ENCODE assay signal across 8 cellular contexts in genomic region chr19:49056101-49056901, GRCh38. TPM values are rescaled to one million over a fixed set of nuclear protein-coding genes. Genes with fewer than 3 reads are reported as not detected.
DNase-seq lines count a peak whose midpoint lies in the region; ATAC-seq and TF ChIP-seq lines count a peak whose summit lies in the region.

No MANE protein-coding gene starts in this region.

- peak overlapping the region in 1 of 10 donors; percentile 11 for H3K27ac Mint-ChIP-seq in naive thymus-derived CD8-positive, alpha-beta T cell

- POLR2A ChIA-PET in naive thymus-derived CD8-positive, alpha-beta T cell (lab: Charles Lee): interaction anchor here (0.7 to 1.0 kb wide), 2 partner anchors 63 to 75 kb away, joined by 3 read pairs; partner anchors contain the start of gene GYS1

- TF ChIP-seq CTCF in tibial artery (IDR thresholded peaks at IDR 0.05): peak in 1 of 2 experiments; percentile 25

- peaks cover 0 to 28% (median 20%) of the 10 kb centered on the region in 4 donors for H3K4me1 ChIP-seq in tibial artery

- H3K27me3 ChIP-seq in tibial artery: peaks cover 0 to 29% of the 10 kb centered on the region in 2 donors

- H3K36me3 Mint-ChIP-seq in activated T-cell treated with anti-CD3 and anti-CD28 coated beads, Interleukin-2, amount 50 U/mL, for 4 hours (ENCODE audit: insufficient read depth): no peaks in the 10 kb centered on the region
- no peaks in the 10 kb centered on the region for H3K36me3 Mint-ChIP-seq in naive thymus-derived CD8-positive, alpha-beta T cell

- ATAC-seq in activated T-cell treated with anti-CD3 and anti-CD28 coated beads, Interleukin-2, amount 50 U/mL, for 4 hours: peak; percentile 78 to 81
- ATAC-seq in naive thymus-derived CD8-positive, alpha-beta T cell: peak; percentile 77 to 78
- no peak for ATAC-seq in HG03460 (IDR thresholded peaks at IDR 0.05; ENCODE audit: unreplicated experiment)

- H3K4me1 Mint-ChIP-seq in activated T-cell treated with anti-CD3 and anti-CD28 coated beads, Interleukin-2, amount 50 U/mL, for 4 hours (ENCODE audit: low read depth): peaks cover 22% of the 10 kb centered on the region
- H3K4me1 Mint-ChIP-seq in naive thymus-derived CD8-positive, alpha-beta T cell: peaks cover 9 to 27% (median 18%) of the 10 kb centered on the region in 4 donors

- peak overlapping the region; percentile 77 for H3K4me3 Mint-ChIP-seq in activated T-cell treated with anti-CD3 and anti-CD28 coated beads, Interleukin-2, amount 50 U/mL, for 4 hours
- peak overlapping the region; percentile 78 to 95 (median 90) for H3K4me3 Mint-ChIP-seq in naive thymus-derived CD8-positive, alpha-beta T cell

- no peaks in the 10 kb centered on the region for H3K9me3 ChIP-seq in tibial artery

- peaks cover 41% of the 10 kb centered on the region for H3K27me3 Mint-ChIP-seq in activated T-cell treated with anti-CD3 and anti-CD28 coated beads, Interleukin-2, amount 50 U/mL, for 4 hours (ENCODE audit: low read depth)
- peaks cover 14 to 37% (median 26%) of the 10 kb centered on the region in 5 donors for H3K27me3 Mint-ChIP-seq in naive thymus-derived CD8-positive, alpha-beta T cell

- H3K36me3 ChIP-seq in tibial artery: no peaks in the 10 kb centered on the region

- DNase-seq in NCI-H345 (lab: John Stamatoyannopoulos, UW): peak; percentile 10
- no peak for DNase-seq in NCI-H345 treated with DMSO at 0.1 percent for 48 hours (lab: John Stamatoyannopoulos, UW; ENCODE audit: unreplicated experiment)
- DNase-seq in NCI-H748 treated with DMSO at 0.1 percent for 48 hours (lab: John Stamatoyannopoulos, UW): peak; percentile 70
- peak; percentile 36 for DNase-seq in activated T-cell treated with anti-CD3 and anti-CD28 coated beads, Interleukin-2, amount 50 U/mL, for 4 hours
- DNase-seq in fibroblast of gingiva (ENCODE audit: low read depth): peak; percentile 6
- DNase-seq in naive thymus-derived CD8-positive, alpha-beta T cell: peak; percentile 16 to 72 (median 49)
- DNase-seq in tibial artery: peak; percentile 49 to 76

- H3K27ac ChIP-seq in tibial artery: no peak overlapping the region

- peak overlapping the region; percentile 48 to 64 for H3K4me3 ChIP-seq in tibial artery

- intact Hi-C loops in tibial artery (cut with DNase I; ENCODE audit: low total_unique reads): no loop called here

- no peaks in the 10 kb centered on the region for H3K9me3 Mint-ChIP-seq in activated T-cell treated with anti-CD3 and anti-CD28 coated beads, Interleukin-2, amount 50 U/mL, for 4 hours
- no peaks in the 10 kb centered on the region for H3K9me3 Mint-ChIP-seq in naive thymus-derived CD8-positive, alpha-beta T cell

RNA-seq across cellular contexts. Expression of gene CGB7, which starts 1.2 kb away (rescaled TPM):
- not detected for total RNA-seq in activated T-cell treated with anti-CD3 and anti-CD28 coated beads, Interleukin-2, amount 50 U/mL, for 4 hours
- not detected for total RNA-seq in naive thymus-derived CD8-positive, alpha-beta T cell
- polyA plus RNA-seq in naive thymus-derived CD8-positive, alpha-beta T cell: not detected

RNA-seq across cellular contexts. Expression of gene CGB8, which starts 7.4 kb away (rescaled TPM):
- not detected for total RNA-seq in activated T-cell treated with anti-CD3 and anti-CD28 coated beads, Interleukin-2, amount 50 U/mL, for 4 hours
- not detected for total RNA-seq in naive thymus-derived CD8-positive, alpha-beta T cell
- not detected for polyA plus RNA-seq in naive thymus-derived CD8-positive, alpha-beta T cell

RNA-seq across cellular contexts. Expression of gene NTF4, which starts 8.3 kb away (rescaled TPM):
- total RNA-seq in activated T-cell treated with anti-CD3 and anti-CD28 coated beads, Interleukin-2, amount 50 U/mL, for 4 hours: not detected
- not detected for total RNA-seq in naive thymus-derived CD8-positive, alpha-beta T cell
- not detected for polyA plus RNA-seq in naive thymus-derived CD8-positive, alpha-beta T cell

RNA-seq across cellular contexts. Expression of gene CGB5, which starts 12.7 kb away (rescaled TPM):
- total RNA-seq in activated T-cell treated with anti-CD3 and anti-CD28 coated beads, Interleukin-2, amount 50 U/mL, for 4 hours: not detected
- total RNA-seq in naive thymus-derived CD8-positive, alpha-beta T cell: not detected
- polyA plus RNA-seq in naive thymus-derived CD8-positive, alpha-beta T cell: not detected

RNA-seq across cellular contexts. Expression of gene KCNA7, which starts 16.2 kb away (rescaled TPM):
- not detected for total RNA-seq in activated T-cell treated with anti-CD3 and anti-CD28 coated beads, Interleukin-2, amount 50 U/mL, for 4 hours
- not detected for total RNA-seq in naive thymus-derived CD8-positive, alpha-beta T cell
- polyA plus RNA-seq in naive thymus-derived CD8-positive, alpha-beta T cell: not detected
